In genomic region chr20:61909028-61909427, GRCh38 we compare ENCODE assay signal across 21 cellular contexts.
A peak's percentile ranks its signal among the peaks of the same experiment; 100 is the strongest.
DNase-seq lines count a peak whose midpoint lies in the region; ATAC-seq, FAIRE-seq and TF ChIP-seq lines count a peak whose summit lies in the region.
"Had no signal": no experiment of that assay in that cellular context is flagged by ENCODE, and none has a peak within 500 bp of the region (broad histone marks: within the 10 kb centered on the region; RNA-seq: fewer than 3 reads in every experiment).

No MANE protein-coding gene starts in this region.

- RAD21 ChIA-PET in GM12878 (lab: Charles Lee; ENCODE audit: unreplicated experiment) = no interaction called here

- no peak overlapping the region for H3K27ac ChIP-seq in GM12878 (ENCODE audit: control insufficient read depth, insufficient read depth)
- no peak overlapping the region for H3K27ac ChIP-seq in dorsolateral prefrontal cortex
- H3K27ac ChIP-seq: 22Rv1 had no signal

- no peak for FAIRE-seq in GM12878 (lab: Jason Lieb, UNC)
- FAIRE-seq: A204.1, G401.6, GM19239, H54 had no signal

- H3K4me1 ChIP-seq in GM12878 (ENCODE audit: control insufficient read depth, insufficient read depth, low read length) = peaks cover 29% of the 10 kb centered on the region

- intact Hi-C loops in Right ventricle myocardium inferior (cut with DNase I) = no loop called here
- intact Hi-C loops in left cardiac atrium (cut with DNase I) = no loop called here
- intact Hi-C loops in GM12878 (cut with micrococcal nuclease; ENCODE audit: unreplicated experiment) = no loop called here
- intact Hi-C loops in dorsolateral prefrontal cortex (cut with DNase I) = no loop called here

- H3K9me3 ChIP-seq in GM12878 (replicated peaks; ENCODE audit: control insufficient read depth, insufficient read depth, low read length) = peaks cover 8% of the 10 kb centered on the region

- ATAC-seq in Right ventricle myocardium inferior (no peak), left cardiac atrium (no peak), GM12878 (no peak), GM21528 (IDR thresholded peaks at IDR 0.05; ENCODE audit: low FRiP score, unreplicated experiment) (no peak)

- no peak for TF ChIP-seq EP300 in GM12878 (IDR thresholded peaks at IDR 0.05; ENCODE audit: borderline replicate concordance in 1 of 2, control insufficient read depth in 1 of 2, low read depth in 2 of 2, low read length in 2 of 2)

- H3K27me3 ChIP-seq in GM12878 (replicated peaks in 1 of 2; ENCODE audit: control insufficient read depth in 2 of 2, insufficient read depth in 2 of 2, low read length in 1 of 2) (no peaks in the 10 kb centered on the region), dorsolateral prefrontal cortex (no peaks in the 10 kb centered on the region)

- DNase-seq in Right ventricle myocardium inferior (ENCODE audit: missing footprints) (peak; percentile 26), left cardiac atrium (no peak), GM12878 (ENCODE audit: low read depth, low spot score) (no peak), left kidney (ENCODE audit: low read depth, low spot score) (peak; percentile 34), NCI-H526 treated with DMSO at 0.1 percent for 48 hours (lab: John Stamatoyannopoulos, UW) (no peak), dorsolateral prefrontal cortex (no peak)
- DNase-seq in activated effector memory CD4-positive, alpha-beta T cell treated with Interleukin-2 at 50 U/mL for 16 hours = no peak
- DNase-seq: C1 segment of cervical spinal cord; Calu3; CD4-positive, alpha-beta memory T cell; COR-L47; DMS53; DND-41; GOT3; HCEC 1CT had no signal

- H2AFZ ChIP-seq in GM12878 (ENCODE audit: control insufficient read depth, low read depth, low read length) = no peak overlapping the region

- H3K4me3 ChIP-seq in GM12878 (no peak overlapping the region), dorsolateral prefrontal cortex (no peak overlapping the region)

- WGBS in GM12878 (ENCODE audit: insufficient coverage, insufficient replicate concordance, low lambda C conversion rate, missing lambda C conversion rate) = 20% methylated on average over 9 of the region's 9 CpGs

- TF ChIP-seq CTCF in GM12878 (IDR thresholded peaks at IDR 0.05 in 2 of 3, conservative IDR thresholded peaks at IDR 0.05 in 1 of 3; ENCODE audit: control insufficient read depth in 2 of 3, extremely low read depth in 1 of 3, insufficient read depth in 1 of 3, low read depth in 3 of 3, low read length in 3 of 3) = no peak
- TF ChIP-seq CTCF in dorsolateral prefrontal cortex (IDR thresholded peaks at IDR 0.05 in 54 of 56, conservative IDR thresholded peaks at IDR 0.05 in 2 of 56; ENCODE audit: low read depth in 1 of 56, partially characterized antibody in 56 of 56) = no peak

- no peaks in the 10 kb centered on the region for H3K36me3 ChIP-seq in GM12878 (ENCODE audit: control insufficient read depth in 2 of 2, insufficient read depth in 2 of 2, low read length in 1 of 2)

- SMC1A ChIA-PET in GM12878 (lab: Charles Lee; ENCODE audit: uncharacterized antibody, unreplicated experiment) = no interaction called here

- peak overlapping the region; percentile 57 for H3K4me2 ChIP-seq in GM12878 (ENCODE audit: control insufficient read depth, insufficient read depth)

- no TSS peak for BruUV-seq in GM12878 (replicated peaks; lab: Mats Ljungman, UMichigan)

- no peak for TF ChIP-seq POLR2A in GM12878 (IDR thresholded peaks at IDR 0.05; ENCODE audit: low read depth, low read length)

- no peak for TF ChIP-seq RAD21 in GM12878 (IDR thresholded peaks at IDR 0.05; ENCODE audit: insufficient read depth, low read depth, low read length)

- CTCF ChIA-PET in GM12878 (lab: Yijun Ruan, JAX) = interaction anchor here (1.1 to 4.1 kb wide), 3 partner anchors 13 to 22 kb away, joined by 3 to 18 read pairs (median 4); no protein-coding TSS in a partner anchor

- H3K79me2 ChIP-seq in GM12878 (ENCODE audit: control insufficient read depth, insufficient read depth, low read length) = no peaks in the 10 kb centered on the region

- no peaks in the 10 kb centered on the region for H4K20me1 ChIP-seq in GM12878 (ENCODE audit: control insufficient read depth, insufficient read depth)

- POLR2A ChIA-PET in GM12878 (lab: Charles Lee) = no interaction called here

- H3K9ac ChIP-seq in GM12878 (ENCODE audit: control insufficient read depth, insufficient read depth, low read length) = no peak overlapping the region

- in situ Hi-C loops in GM12878 (cut with MboI) = loop anchor here (5.0 kb wide), 1 partner anchor 52 kb away; no protein-coding TSS in a partner anchor

TF ChIP-seq in GM12878, 131 proteins besides CTCF, POLR2A, EP300 and RAD21:
- TF ChIP-seq ETV6 (conservative IDR thresholded peaks at IDR 0.05 in 1 of 2, IDR thresholded peaks at IDR 0.05 in 1 of 2; ENCODE audit: borderline replicate concordance in 1 of 2, low read depth in 1 of 2) (no peak), STAT1 (conservative IDR thresholded peaks at IDR 0.05) (no peak), MTA2 (IDR thresholded peaks at IDR 0.05; ENCODE audit: low read depth) (no peak), JUND (IDR thresholded peaks at IDR 0.05; ENCODE audit: low read depth, low read length) (no peak), NFYA (IDR thresholded peaks at IDR 0.05; ENCODE audit: borderline replicate concordance, low read depth, low read length) (no peak), SIN3A (IDR thresholded peaks at IDR 0.05; ENCODE audit: low read depth, low read length) (no peak), MEF2B (IDR thresholded peaks at IDR 0.05; ENCODE audit: partially characterized antibody, poor library complexity, severe bottlenecking) (no peak), TAF1 (IDR thresholded peaks at IDR 0.05; ENCODE audit: borderline replicate concordance, low read depth, low read length) (no peak), ZNF622 (IDR thresholded peaks at IDR 0.05) (no peak), KDM1A (IDR thresholded peaks at IDR 0.05; ENCODE audit: borderline replicate concordance) (no peak), MLLT1 (IDR thresholded peaks at IDR 0.05) (no peak), IRF4 (IDR thresholded peaks at IDR 0.05; ENCODE audit: low read depth, low read length) (no peak), FOXK2 (IDR thresholded peaks at IDR 0.05) (no peak), MTA3 (IDR thresholded peaks at IDR 0.05; ENCODE audit: borderline replicate concordance, low read length) (no peak), ZNF24 (IDR thresholded peaks at IDR 0.05) (no peak)
- TF ChIP-seq, protein P1, sequence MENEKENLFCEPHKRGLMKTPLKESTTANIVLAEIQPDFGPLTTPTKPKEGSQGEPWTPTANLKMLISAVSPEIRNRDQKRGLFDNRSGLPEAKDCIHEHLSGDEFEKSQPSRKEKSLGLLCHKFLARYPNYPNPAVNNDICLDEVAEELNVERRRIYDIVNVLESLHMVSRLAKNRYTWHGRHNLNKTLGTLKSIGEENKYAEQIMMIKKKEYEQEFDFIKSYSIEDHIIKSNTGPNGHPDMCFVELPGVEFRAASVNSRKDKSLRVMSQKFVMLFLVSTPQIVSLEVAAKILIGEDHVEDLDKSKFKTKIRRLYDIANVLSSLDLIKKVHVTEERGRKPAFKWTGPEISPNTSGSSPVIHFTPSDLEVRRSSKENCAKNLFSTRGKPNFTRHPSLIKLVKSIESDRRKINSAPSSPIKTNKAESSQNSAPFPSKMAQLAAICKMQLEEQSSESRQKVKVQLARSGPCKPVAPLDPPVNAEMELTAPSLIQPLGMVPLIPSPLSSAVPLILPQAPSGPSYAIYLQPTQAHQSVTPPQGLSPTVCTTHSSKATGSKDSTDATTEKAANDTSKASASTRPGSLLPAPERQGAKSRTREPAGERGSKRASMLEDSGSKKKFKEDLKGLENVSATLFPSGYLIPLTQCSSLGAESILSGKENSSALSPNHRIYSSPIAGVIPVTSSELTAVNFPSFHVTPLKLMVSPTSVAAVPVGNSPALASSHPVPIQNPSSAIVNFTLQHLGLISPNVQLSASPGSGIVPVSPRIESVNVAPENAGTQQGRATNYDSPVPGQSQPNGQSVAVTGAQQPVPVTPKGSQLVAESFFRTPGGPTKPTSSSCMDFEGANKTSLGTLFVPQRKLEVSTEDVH (IDR thresholded peaks at IDR 0.05; ENCODE audit: low read depth, partially characterized antibody) = no peak

Comparison
In these comparisons a context has a peak if more than half of its experiments do, and no peak if none do; other contexts are left out.
1. DNase-seq: peak in Right ventricle myocardium inferior (single experiment) and left kidney (single experiment); none in left cardiac atrium (single experiment), GM12878 (single experiment), NCI-H526 treated with DMSO at 0.1 percent for 48 hours (single experiment), activated effector memory CD4-positive, alpha-beta T cell treated with Interleukin-2 at 50 U/mL for 16 hours (single experiment) and dorsolateral prefrontal cortex (0 of 10).